In the genomic region with DNA sequence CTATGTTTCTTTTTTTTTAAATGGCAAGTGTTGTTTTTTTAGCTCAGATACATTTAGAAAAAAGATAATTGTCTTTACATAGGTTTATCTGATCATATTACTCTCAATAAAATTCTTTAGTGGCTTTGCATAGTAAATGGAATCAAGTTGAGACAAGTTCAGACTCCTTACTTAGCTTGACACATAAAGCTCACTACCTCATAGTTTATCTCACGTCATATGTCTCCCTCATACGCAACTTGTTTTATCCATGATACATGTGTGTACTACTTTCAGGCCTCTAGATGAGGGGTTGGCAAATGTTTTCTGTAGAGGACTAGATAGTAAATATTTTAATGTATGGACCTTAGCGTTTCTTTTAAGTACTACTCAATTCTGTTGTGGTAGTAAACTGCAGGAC, we compare ENCODE assay signal across 1 cellular context.
TF ChIP-seq lines count a peak whose summit lies in the region.

No MANE protein-coding gene starts in this region.

TF ChIP-seq in GM23338, 12 proteins besides CTCF, POLR2A, EP300 and RAD21 (continued from another document):
- TF ChIP-seq, protein P1, sequence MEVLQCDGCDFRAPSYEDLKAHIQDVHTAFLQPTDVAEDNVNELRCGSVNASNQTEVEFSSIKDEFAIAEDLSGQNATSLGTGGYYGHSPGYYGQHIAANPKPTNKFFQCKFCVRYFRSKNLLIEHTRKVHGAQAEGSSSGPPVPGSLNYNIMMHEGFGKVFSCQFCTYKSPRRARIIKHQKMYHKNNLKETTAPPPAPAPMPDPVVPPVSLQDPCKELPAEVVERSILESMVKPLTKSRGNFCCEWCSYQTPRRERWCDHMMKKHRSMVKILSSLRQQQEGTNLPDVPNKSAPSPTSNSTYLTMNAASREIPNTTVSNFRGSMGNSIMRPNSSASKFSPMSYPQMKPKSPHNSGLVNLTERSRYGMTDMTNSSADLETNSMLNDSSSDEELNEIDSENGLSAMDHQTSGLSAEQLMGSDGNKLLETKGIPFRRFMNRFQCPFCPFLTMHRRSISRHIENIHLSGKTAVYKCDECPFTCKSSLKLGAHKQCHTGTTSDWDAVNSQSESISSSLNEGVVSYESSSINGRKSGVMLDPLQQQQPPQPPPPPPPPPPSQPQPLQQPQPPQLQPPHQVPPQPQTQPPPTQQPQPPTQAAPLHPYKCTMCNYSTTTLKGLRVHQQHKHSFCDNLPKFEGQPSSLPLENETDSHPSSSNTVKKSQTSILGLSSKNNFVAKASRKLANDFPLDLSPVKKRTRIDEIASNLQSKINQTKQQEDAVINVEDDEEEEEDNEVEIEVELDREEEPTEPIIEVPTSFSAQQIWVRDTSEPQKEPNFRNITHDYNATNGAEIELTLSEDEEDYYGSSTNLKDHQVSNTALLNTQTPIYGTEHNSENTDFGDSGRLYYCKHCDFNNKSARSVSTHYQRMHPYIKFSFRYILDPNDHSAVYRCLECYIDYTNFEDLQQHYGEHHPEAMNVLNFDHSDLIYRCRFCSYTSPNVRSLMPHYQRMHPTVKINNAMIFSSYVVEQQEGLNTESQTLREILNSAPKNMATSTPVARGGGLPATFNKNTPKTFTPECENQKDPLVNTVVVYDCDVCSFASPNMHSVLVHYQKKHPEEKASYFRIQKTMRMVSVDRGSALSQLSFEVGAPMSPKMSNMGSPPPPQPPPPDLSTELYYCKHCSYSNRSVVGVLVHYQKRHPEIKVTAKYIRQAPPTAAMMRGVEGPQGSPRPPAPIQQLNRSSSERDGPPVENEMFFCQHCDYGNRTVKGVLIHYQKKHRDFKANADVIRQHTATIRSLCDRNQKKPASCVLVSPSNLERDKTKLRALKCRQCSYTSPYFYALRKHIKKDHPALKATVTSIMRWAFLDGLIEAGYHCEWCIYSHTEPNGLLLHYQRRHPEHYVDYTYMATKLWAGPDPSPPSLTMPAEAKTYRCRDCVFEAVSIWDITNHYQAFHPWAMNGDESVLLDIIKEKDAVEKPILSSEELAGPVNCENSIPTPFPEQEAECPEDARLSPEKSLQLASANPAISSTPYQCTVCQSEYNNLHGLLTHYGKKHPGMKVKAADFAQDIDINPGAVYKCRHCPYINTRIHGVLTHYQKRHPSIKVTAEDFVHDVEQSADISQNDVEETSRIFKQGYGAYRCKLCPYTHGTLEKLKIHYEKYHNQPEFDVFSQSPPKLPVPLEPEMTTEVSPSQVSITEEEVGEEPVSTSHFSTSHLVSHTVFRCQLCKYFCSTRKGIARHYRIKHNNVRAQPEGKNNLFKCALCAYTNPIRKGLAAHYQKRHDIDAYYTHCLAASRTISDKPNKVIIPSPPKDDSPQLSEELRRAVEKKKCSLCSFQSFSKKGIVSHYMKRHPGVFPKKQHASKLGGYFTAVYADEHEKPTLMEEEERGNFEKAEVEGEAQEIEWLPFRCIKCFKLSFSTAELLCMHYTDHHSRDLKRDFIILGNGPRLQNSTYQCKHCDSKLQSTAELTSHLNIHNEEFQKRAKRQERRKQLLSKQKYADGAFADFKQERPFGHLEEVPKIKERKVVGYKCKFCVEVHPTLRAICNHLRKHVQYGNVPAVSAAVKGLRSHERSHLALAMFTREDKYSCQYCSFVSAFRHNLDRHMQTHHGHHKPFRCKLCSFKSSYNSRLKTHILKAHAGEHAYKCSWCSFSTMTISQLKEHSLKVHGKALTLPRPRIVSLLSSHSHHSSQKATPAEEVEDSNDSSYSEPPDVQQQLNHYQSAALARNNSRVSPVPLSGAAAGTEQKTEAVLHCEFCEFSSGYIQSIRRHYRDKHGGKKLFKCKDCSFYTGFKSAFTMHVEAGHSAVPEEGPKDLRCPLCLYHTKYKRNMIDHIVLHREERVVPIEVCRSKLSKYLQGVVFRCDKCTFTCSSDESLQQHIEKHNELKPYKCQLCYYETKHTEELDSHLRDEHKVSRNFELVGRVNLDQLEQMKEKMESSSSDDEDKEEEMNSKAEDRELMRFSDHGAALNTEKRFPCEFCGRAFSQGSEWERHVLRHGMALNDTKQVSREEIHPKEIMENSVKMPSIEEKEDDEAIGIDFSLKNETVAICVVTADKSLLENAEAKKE (CRISPR knock-in tag; IDR thresholded peaks at IDR 0.05) = no peak
- TF ChIP-seq CREB1 (CRISPR knock-in tag; IDR thresholded peaks at IDR 0.05; ENCODE audit: low read depth) (no peak), ZNF114 (CRISPR knock-in tag; IDR thresholded peaks at IDR 0.05) (no peak), EZH2phosphoT487 (IDR thresholded peaks at IDR 0.05; ENCODE audit: unreplicated experiment) (no peak), JUNB (IDR thresholded peaks at IDR 0.05; ENCODE audit: unreplicated experiment) (no peak), NANOG (IDR thresholded peaks at IDR 0.05; ENCODE audit: borderline replicate concordance) (no peak), STAT1 (IDR thresholded peaks at IDR 0.05; ENCODE audit: unreplicated experiment) (no peak)
- TF ChIP-seq, protein P2, sequence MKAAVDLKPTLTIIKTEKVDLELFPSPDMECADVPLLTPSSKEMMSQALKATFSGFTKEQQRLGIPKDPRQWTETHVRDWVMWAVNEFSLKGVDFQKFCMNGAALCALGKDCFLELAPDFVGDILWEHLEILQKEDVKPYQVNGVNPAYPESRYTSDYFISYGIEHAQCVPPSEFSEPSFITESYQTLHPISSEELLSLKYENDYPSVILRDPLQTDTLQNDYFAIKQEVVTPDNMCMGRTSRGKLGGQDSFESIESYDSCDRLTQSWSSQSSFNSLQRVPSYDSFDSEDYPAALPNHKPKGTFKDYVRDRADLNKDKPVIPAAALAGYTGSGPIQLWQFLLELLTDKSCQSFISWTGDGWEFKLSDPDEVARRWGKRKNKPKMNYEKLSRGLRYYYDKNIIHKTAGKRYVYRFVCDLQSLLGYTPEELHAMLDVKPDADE (IDR thresholded peaks at IDR 0.05) = no peak
- TF ChIP-seq, protein P3, sequence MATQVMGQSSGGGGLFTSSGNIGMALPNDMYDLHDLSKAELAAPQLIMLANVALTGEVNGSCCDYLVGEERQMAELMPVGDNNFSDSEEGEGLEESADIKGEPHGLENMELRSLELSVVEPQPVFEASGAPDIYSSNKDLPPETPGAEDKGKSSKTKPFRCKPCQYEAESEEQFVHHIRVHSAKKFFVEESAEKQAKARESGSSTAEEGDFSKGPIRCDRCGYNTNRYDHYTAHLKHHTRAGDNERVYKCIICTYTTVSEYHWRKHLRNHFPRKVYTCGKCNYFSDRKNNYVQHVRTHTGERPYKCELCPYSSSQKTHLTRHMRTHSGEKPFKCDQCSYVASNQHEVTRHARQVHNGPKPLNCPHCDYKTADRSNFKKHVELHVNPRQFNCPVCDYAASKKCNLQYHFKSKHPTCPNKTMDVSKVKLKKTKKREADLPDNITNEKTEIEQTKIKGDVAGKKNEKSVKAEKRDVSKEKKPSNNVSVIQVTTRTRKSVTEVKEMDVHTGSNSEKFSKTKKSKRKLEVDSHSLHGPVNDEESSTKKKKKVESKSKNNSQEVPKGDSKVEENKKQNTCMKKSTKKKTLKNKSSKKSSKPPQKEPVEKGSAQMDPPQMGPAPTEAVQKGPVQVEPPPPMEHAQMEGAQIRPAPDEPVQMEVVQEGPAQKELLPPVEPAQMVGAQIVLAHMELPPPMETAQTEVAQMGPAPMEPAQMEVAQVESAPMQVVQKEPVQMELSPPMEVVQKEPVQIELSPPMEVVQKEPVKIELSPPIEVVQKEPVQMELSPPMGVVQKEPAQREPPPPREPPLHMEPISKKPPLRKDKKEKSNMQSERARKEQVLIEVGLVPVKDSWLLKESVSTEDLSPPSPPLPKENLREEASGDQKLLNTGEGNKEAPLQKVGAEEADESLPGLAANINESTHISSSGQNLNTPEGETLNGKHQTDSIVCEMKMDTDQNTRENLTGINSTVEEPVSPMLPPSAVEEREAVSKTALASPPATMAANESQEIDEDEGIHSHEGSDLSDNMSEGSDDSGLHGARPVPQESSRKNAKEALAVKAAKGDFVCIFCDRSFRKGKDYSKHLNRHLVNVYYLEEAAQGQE (IDR thresholded peaks at IDR 0.05; ENCODE audit: unreplicated experiment) = no peak
TF ChIP-seq in GM23338: peak in this region for 0.
